Comparison of ENCODE assay signal across 1 cellular context in the genomic region with DNA sequence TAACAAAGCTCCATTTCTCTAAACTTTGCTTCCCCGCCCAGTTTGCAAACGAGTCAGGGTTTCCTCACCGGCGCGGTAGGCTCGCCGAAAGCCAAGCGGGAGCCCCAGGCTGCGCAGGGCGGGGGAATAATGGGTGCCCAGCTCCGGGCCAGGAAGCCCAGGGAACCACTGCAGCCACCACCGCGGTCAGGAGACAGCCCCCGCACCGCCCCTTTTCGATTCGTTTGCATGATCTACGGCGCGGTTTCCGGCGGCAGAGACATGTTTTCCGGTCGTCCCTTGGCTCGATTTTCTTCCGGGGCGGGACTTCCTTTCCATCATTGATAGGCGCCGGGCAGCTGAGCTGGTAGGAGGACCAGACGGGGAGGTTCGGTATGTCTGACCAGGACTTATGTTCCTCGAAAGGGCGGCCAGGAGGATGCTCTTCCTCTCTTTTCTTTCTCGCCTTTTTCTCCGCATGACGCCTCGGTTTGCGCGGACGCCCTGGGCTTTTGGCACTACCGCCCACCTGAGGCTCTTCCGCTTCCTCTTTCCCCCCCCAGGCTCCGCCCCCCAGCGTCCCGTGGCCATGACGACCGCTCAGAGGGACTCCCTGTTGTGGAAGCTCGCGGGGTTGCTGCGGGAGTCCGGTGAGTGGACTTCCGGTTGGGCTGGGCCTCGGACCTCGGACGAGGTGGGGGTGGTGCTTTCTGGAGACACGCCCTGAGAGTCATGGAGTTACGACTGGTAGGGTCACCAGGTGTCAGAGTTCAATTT.
TF ChIP-seq lines count a peak whose summit lies in the region.

A gene with protein sequence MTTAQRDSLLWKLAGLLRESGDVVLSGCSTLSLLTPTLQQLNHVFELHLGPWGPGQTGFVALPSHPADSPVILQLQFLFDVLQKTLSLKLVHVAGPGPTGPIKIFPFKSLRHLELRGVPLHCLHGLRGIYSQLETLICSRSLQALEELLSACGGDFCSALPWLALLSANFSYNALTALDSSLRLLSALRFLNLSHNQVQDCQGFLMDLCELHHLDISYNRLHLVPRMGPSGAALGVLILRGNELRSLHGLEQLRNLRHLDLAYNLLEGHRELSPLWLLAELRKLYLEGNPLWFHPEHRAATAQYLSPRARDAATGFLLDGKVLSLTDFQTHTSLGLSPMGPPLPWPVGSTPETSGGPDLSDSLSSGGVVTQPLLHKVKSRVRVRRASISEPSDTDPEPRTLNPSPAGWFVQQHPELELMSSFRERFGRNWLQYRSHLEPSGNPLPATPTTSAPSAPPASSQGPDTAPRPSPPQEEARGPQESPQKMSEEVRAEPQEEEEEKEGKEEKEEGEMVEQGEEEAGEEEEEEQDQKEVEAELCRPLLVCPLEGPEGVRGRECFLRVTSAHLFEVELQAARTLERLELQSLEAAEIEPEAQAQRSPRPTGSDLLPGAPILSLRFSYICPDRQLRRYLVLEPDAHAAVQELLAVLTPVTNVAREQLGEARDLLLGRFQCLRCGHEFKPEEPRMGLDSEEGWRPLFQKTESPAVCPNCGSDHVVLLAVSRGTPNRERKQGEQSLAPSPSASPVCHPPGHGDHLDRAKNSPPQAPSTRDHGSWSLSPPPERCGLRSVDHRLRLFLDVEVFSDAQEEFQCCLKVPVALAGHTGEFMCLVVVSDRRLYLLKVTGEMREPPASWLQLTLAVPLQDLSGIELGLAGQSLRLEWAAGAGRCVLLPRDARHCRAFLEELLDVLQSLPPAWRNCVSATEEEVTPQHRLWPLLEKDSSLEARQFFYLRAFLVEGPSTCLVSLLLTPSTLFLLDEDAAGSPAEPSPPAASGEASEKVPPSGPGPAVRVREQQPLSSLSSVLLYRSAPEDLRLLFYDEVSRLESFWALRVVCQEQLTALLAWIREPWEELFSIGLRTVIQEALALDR (plus strand): TSS at position 306 of the 756 bp plus-strand sequence. CDS start 263 bp downstream, at position 569.

TF ChIP-seq in HepG2, 621 proteins besides CTCF, POLR2A, EP300 and RAD21 (continued from another document and continues in another):
- TF ChIP-seq, protein P1, sequence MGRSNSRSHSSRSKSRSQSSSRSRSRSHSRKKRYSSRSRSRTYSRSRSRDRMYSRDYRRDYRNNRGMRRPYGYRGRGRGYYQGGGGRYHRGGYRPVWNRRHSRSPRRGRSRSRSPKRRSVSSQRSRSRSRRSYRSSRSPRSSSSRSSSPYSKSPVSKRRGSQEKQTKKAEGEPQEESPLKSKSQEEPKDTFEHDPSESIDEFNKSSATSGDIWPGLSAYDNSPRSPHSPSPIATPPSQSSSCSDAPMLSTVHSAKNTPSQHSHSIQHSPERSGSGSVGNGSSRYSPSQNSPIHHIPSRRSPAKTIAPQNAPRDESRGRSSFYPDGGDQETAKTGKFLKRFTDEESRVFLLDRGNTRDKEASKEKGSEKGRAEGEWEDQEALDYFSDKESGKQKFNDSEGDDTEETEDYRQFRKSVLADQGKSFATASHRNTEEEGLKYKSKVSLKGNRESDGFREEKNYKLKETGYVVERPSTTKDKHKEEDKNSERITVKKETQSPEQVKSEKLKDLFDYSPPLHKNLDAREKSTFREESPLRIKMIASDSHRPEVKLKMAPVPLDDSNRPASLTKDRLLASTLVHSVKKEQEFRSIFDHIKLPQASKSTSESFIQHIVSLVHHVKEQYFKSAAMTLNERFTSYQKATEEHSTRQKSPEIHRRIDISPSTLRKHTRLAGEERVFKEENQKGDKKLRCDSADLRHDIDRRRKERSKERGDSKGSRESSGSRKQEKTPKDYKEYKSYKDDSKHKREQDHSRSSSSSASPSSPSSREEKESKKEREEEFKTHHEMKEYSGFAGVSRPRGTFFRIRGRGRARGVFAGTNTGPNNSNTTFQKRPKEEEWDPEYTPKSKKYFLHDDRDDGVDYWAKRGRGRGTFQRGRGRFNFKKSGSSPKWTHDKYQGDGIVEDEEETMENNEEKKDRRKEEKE (IDR thresholded peaks at IDR 0.05) = no peak
- TF ChIP-seq, protein P2, sequence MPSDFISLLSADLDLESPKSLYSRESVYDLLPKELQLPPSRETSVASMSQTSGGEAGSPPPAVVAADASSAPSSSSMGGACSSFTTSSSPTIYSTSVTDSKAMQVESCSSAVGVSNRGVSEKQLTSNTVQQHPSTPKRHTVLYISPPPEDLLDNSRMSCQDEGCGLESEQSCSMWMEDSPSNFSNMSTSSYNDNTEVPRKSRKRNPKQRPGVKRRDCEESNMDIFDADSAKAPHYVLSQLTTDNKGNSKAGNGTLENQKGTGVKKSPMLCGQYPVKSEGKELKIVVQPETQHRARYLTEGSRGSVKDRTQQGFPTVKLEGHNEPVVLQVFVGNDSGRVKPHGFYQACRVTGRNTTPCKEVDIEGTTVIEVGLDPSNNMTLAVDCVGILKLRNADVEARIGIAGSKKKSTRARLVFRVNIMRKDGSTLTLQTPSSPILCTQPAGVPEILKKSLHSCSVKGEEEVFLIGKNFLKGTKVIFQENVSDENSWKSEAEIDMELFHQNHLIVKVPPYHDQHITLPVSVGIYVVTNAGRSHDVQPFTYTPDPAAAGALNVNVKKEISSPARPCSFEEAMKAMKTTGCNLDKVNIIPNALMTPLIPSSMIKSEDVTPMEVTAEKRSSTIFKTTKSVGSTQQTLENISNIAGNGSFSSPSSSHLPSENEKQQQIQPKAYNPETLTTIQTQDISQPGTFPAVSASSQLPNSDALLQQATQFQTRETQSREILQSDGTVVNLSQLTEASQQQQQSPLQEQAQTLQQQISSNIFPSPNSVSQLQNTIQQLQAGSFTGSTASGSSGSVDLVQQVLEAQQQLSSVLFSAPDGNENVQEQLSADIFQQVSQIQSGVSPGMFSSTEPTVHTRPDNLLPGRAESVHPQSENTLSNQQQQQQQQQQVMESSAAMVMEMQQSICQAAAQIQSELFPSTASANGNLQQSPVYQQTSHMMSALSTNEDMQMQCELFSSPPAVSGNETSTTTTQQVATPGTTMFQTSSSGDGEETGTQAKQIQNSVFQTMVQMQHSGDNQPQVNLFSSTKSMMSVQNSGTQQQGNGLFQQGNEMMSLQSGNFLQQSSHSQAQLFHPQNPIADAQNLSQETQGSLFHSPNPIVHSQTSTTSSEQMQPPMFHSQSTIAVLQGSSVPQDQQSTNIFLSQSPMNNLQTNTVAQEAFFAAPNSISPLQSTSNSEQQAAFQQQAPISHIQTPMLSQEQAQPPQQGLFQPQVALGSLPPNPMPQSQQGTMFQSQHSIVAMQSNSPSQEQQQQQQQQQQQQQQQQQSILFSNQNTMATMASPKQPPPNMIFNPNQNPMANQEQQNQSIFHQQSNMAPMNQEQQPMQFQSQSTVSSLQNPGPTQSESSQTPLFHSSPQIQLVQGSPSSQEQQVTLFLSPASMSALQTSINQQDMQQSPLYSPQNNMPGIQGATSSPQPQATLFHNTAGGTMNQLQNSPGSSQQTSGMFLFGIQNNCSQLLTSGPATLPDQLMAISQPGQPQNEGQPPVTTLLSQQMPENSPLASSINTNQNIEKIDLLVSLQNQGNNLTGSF (CRISPR knock-in tag; IDR thresholded peaks at IDR 0.05) = peak; percentile 39; the same call in 1 of the 2 replicates
- TF ChIP-seq PRMT3 (CRISPR knock-in tag; IDR thresholded peaks at IDR 0.05; ENCODE audit: borderline replicate concordance, low read depth) = no peak; the same call in 1 of the 2 replicates
- no peak for TF ChIP-seq ZNF296 (CRISPR knock-in tag; conservative IDR thresholded peaks at IDR 0.05)
- no peak; the same call in 1 of the 2 replicates for TF ChIP-seq ISL2 (CRISPR knock-in tag; IDR thresholded peaks at IDR 0.05)
- TF ChIP-seq, protein P3, sequence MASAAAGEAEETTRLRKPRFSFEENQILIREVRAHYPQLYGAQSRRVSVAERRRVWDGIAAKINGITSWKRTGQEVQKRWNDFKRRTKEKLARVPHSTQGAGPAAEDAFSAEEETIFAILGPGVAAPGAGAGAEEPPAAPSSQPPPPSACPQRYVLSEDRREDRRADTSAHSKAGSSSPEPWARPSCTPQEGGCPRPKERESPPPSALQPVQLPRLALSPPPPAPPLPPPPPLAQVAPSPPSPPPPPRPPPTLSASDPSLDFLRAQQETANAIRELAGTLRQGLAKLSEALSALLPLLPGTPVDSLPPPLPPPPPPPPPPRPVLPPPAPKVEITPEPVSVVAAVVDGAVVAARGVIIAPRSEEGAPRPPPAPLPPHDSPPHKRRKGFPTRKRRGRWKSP (CRISPR knock-in tag; IDR thresholded peaks at IDR 0.05) = peak; percentile 87
- TF ChIP-seq, protein P4, sequence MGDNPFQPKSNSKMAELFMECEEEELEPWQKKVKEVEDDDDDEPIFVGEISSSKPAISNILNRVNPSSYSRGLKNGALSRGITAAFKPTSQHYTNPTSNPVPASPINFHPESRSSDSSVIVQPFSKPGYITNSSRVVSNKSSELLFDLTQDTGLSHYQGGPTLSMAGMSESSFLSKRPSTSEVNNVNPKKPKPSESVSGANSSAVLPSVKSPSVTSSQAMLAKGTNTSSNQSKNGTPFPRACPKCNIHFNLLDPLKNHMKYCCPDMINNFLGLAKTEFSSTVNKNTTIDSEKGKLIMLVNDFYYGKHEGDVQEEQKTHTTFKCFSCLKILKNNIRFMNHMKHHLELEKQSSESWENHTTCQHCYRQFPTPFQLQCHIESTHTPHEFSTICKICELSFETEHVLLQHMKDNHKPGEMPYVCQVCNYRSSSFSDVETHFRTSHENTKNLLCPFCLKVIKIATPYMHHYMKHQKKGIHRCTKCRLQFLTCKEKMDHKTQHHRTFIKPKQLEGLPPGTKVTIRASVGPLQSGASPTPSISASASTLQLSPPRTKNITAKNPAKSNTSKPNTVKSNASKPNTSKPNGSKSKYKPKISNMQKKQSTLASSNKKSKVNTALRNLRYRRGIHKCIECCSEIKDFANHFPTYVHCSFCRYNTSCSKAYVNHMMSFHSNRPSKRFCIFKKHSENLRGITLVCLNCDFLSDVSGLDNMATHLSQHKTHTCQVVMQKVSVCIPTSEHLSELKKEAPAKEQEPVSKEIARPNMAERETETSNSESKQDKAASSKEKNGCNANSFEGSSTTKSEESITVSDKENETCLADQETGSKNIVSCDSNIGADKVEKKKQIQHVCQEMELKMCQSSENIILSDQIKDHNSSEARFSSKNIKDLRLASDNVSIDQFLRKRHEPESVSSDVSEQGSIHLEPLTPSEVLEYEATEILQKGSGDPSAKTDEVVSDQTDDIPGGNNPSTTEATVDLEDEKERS (CRISPR knock-in tag; IDR thresholded peaks at IDR 0.05) = peak; percentile 47; the same call in 1 of the 2 replicates
- TF ChIP-seq, protein P5, sequence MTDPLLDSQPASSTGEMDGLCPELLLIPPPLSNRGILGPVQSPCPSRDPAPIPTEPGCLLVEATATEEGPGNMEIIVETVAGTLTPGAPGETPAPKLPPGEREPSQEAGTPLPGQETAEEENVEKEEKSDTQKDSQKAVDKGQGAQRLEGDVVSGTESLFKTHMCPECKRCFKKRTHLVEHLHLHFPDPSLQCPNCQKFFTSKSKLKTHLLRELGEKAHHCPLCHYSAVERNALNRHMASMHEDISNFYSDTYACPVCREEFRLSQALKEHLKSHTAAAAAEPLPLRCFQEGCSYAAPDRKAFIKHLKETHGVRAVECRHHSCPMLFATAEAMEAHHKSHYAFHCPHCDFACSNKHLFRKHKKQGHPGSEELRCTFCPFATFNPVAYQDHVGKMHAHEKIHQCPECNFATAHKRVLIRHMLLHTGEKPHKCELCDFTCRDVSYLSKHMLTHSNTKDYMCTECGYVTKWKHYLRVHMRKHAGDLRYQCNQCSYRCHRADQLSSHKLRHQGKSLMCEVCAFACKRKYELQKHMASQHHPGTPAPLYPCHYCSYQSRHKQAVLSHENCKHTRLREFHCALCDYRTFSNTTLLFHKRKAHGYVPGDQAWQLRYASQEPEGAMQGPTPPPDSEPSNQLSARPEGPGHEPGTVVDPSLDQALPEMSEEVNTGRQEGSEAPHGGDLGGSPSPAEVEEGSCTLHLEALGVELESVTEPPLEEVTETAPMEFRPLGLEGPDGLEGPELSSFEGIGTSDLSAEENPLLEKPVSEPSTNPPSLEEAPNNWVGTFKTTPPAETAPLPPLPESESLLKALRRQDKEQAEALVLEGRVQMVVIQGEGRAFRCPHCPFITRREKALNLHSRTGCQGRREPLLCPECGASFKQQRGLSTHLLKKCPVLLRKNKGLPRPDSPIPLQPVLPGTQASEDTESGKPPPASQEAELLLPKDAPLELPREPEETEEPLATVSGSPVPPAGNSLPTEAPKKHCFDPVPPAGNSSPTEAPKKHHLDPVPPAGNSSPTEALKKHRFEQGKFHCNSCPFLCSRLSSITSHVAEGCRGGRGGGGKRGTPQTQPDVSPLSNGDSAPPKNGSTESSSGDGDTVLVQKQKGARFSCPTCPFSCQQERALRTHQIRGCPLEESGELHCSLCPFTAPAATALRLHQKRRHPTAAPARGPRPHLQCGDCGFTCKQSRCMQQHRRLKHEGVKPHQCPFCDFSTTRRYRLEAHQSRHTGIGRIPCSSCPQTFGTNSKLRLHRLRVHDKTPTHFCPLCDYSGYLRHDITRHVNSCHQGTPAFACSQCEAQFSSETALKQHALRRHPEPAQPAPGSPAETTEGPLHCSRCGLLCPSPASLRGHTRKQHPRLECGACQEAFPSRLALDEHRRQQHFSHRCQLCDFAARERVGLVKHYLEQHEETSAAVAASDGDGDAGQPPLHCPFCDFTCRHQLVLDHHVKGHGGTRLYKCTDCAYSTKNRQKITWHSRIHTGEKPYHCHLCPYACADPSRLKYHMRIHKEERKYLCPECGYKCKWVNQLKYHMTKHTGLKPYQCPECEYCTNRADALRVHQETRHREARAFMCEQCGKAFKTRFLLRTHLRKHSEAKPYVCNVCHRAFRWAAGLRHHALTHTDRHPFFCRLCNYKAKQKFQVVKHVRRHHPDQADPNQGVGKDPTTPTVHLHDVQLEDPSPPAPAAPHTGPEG (CRISPR knock-in tag; IDR thresholded peaks at IDR 0.05) = no peak
- no peak; the same call in 1 of the 2 replicates for TF ChIP-seq MTF1 (CRISPR knock-in tag; IDR thresholded peaks at IDR 0.05)
- TF ChIP-seq ZKSCAN5 (CRISPR knock-in tag; IDR thresholded peaks at IDR 0.05) = no peak; the same call in 1 of the 2 replicates
- TF ChIP-seq GATAD2A (CRISPR knock-in tag; IDR thresholded peaks at IDR 0.05) = peak; percentile 21
- TF ChIP-seq, protein P6, sequence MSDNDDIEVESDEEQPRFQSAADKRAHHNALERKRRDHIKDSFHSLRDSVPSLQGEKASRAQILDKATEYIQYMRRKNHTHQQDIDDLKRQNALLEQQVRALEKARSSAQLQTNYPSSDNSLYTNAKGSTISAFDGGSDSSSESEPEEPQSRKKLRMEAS (IDR thresholded peaks at IDR 0.05) = peak; percentile 81
- peak; percentile 67; the same call in 1 of the 2 replicates for TF ChIP-seq SP140L (CRISPR knock-in tag; IDR thresholded peaks at IDR 0.05; ENCODE audit: borderline replicate concordance)
- TF ChIP-seq, protein P7, sequence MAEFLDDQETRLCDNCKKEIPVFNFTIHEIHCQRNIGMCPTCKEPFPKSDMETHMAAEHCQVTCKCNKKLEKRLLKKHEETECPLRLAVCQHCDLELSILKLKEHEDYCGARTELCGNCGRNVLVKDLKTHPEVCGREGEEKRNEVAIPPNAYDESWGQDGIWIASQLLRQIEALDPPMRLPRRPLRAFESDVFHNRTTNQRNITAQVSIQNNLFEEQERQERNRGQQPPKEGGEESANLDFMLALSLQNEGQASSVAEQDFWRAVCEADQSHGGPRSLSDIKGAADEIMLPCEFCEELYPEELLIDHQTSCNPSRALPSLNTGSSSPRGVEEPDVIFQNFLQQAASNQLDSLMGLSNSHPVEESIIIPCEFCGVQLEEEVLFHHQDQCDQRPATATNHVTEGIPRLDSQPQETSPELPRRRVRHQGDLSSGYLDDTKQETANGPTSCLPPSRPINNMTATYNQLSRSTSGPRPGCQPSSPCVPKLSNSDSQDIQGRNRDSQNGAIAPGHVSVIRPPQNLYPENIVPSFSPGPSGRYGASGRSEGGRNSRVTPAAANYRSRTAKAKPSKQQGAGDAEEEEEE (CRISPR knock-in tag; IDR thresholded peaks at IDR 0.05; ENCODE audit: borderline replicate concordance) = peak; percentile 39; the same call in 1 of the 2 replicates
- TF ChIP-seq, protein P8, sequence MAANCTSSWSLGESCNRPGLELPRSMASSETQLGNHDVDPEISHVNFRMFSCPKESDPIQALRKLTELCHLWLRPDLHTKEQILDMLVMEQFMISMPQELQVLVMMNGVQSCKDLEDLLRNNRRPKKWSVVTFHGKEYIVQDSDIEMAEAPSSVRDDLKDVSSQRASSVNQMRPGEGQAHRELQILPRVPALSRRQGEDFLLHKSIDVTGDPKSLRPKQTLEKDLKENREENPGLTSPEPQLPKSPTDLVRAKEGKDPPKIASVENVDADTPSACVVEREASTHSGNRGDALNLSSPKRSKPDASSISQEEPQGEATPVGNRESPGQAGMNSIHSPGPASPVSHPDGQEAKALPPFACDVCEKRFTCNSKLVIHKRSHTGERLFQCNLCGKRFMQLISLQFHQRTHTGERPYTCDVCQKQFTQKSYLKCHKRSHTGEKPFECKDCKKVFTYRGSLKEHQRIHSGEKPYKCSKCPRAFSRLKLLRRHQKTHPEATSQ (CRISPR knock-in tag; IDR thresholded peaks at IDR 0.05; ENCODE audit: borderline replicate concordance) = no peak; the same call in 1 of the 2 replicates
